16 cellular contexts compared by ENCODE assay signal in genomic region chr22:27988704-27989103, GRCh38.
"Had no signal": no experiment of that assay in that cellular context is flagged by ENCODE, and none has a peak within 500 bp of the region (broad histone marks: within the 10 kb centered on the region; RNA-seq: fewer than 3 reads in every experiment).

No MANE protein-coding gene starts in this region.

- ATAC-seq: activated T-cell treated with anti-CD3 and anti-CD28 coated beads, Interleukin-2, amount 50 U/mL, for 4 hours; effector memory CD8-positive, alpha-beta T cell; gastrocnemius medialis; heart right ventricle had no signal

- H3K9me3 Mint-ChIP-seq: activated T-cell treated with anti-CD3 and anti-CD28 coated beads, Interleukin-2, amount 50 U/mL, for 4 hours; dendritic cell treated with granulocyte-macrophage colony-stimulating factor and Interleukin-4, amounts not matched to agents 40 ng/mL and 50 ng/mL, for 4 days; effector memory CD8-positive, alpha-beta T cell; memory B cell had no signal

- H3K27me3 Mint-ChIP-seq: dendritic cell treated with granulocyte-macrophage colony-stimulating factor and Interleukin-4, amounts not matched to agents 40 ng/mL and 50 ng/mL, for 4 days; effector memory CD8-positive, alpha-beta T cell had no signal

- H3K27me3 ChIP-seq: adrenal gland, gastrocnemius medialis, heart right ventricle, ovary, uterus had no signal

- H3K27ac ChIP-seq: adrenal gland, epithelial cell of prostate, gastrocnemius medialis, heart right ventricle, left ventricle myocardium inferior, ovary, uterus had no signal

- H3K4me3 Mint-ChIP-seq: activated T-cell treated with anti-CD3 and anti-CD28 coated beads, Interleukin-2, amount 50 U/mL, for 4 hours; dendritic cell treated with granulocyte-macrophage colony-stimulating factor and Interleukin-4, amounts not matched to agents 40 ng/mL and 50 ng/mL, for 4 days; effector memory CD8-positive, alpha-beta T cell; memory B cell had no signal

- H3K4me1 ChIP-seq: adrenal gland, uterus had no signal

- H3K27ac Mint-ChIP-seq: dendritic cell treated with granulocyte-macrophage colony-stimulating factor and Interleukin-4, amounts not matched to agents 40 ng/mL and 50 ng/mL, for 4 days; memory B cell had no signal

- H3K36me3 ChIP-seq: gastrocnemius medialis, ovary, uterus had no signal

- DNase-seq: activated CD4-positive, alpha-beta T cell treated with anti-CD3 and anti-CD28 coated beads for 48 hours; activated gamma-delta T cell treated with Interleukin-2 at 50 U/mL for 16 hours; activated T-cell treated with anti-CD3 and anti-CD28 coated beads, Interleukin-2, amount 50 U/mL, for 4 hours; effector memory CD8-positive, alpha-beta T cell; gastrocnemius medialis; heart right ventricle; left ventricle myocardium inferior; stimulated activated CD4-positive, alpha-beta T cell treated with anti-CD3 and anti-CD28 coated beads, Interleukin-15, amount 100 ng/mL, for 24 hours; stimulated activated CD4-positive, alpha-beta T cell treated with anti-CD3 and anti-CD28 coated beads, Interleukin-4, amount 100 ng/mL, for 4 hours; T1000; uterus had no signal

- H3K9me3 ChIP-seq: adrenal gland, gastrocnemius medialis, heart right ventricle, left ventricle myocardium inferior, ovary, uterus had no signal

- H3K4me3 ChIP-seq: adrenal gland, gastrocnemius medialis, heart right ventricle, left ventricle myocardium inferior, ovary, uterus had no signal
